ENCODE assay signal across 11 cellular contexts in genomic region chr3:56878046-56878445, GRCh38.
DNase-seq lines count a peak whose midpoint lies in the region; ATAC-seq and TF ChIP-seq lines count a peak whose summit lies in the region.
"Had no signal": no experiment of that assay in that cellular context is flagged by ENCODE, and none has a peak within 500 bp of the region (broad histone marks: within the 10 kb centered on the region; RNA-seq: fewer than 3 reads in every experiment).

No MANE protein-coding gene starts in this region.

- no peak overlapping the region for H4K5ac ChIP-seq in IMR-90 (ENCODE audit: low read depth, low read length)

- H2AFZ ChIP-seq in IMR-90 (replicated peaks; ENCODE audit: low read length, poor library complexity), result peak overlapping the region; percentile 34

- dilution Hi-C loops in IMR-90 (cut with HindIII; ENCODE audit: low sequenced_read_pairs, unreplicated experiment), result no loop called here

- no peak overlapping the region for H4K8ac ChIP-seq in IMR-90 (ENCODE audit: low read depth in 2 of 2, low read length in 2 of 2)

- ATAC-seq in IMR-90 (ENCODE audit: low read depth) (no peak), HG03159 (IDR thresholded peaks at IDR 0.05; ENCODE audit: unreplicated experiment) (no peak)

- no peak overlapping the region for H3K18ac ChIP-seq in IMR-90 (ENCODE audit: low read depth, low read length)

- no peak overlapping the region for H3K9ac ChIP-seq in IMR-90 (ENCODE audit: low read depth, low read length)

- H3K4me3 ChIP-seq in IMR-90 (ENCODE audit: insufficient read depth, low read depth, low read length) (no peak overlapping the region), foreskin fibroblast (ENCODE audit: low read depth in 1 of 2, low read length in 2 of 2) (no peak overlapping the region), Peyer's patch (no peak overlapping the region)

- no peaks in the 10 kb centered on the region for H3K36me3 ChIP-seq in IMR-90 (ENCODE audit: control insufficient read depth, insufficient read depth, low read length)
- H3K36me3 ChIP-seq in Peyer's patch, result no peaks in the 10 kb centered on the region
- H3K36me3 ChIP-seq: WERI-Rb-1 had no signal

- no peak overlapping the region for H3K23ac ChIP-seq in IMR-90 (ENCODE audit: low read depth, low read length)

- no peak overlapping the region for H2AK9ac ChIP-seq in IMR-90 (replicated peaks; ENCODE audit: low read depth, low read length, poor library complexity)

- in situ Hi-C loops in IMR-90 (cut with MboI; ENCODE audit: low sequenced_read_pairs), result no loop called here

- TF ChIP-seq CTCF in IMR-90 (conservative IDR thresholded peaks at IDR 0.05; ENCODE audit: low read depth, low read length) (no peak), foreskin fibroblast (IDR thresholded peaks at IDR 0.05; ENCODE audit: low read depth, low read length) (no peak), Peyer's patch (IDR thresholded peaks at IDR 0.05) (no peak)

- TF ChIP-seq POLR2A in IMR-90 (IDR thresholded peaks at IDR 0.05; ENCODE audit: low read depth, low read length) (no peak), Peyer's patch (IDR thresholded peaks at IDR 0.05) (no peak)

- no peak overlapping the region for H2BK5ac ChIP-seq in IMR-90 (ENCODE audit: low read depth, low read length, poor library complexity, severe bottlenecking)

- H3K4ac ChIP-seq in IMR-90 (ENCODE audit: low read depth, low read length), result no peak overlapping the region

- H2BK20ac ChIP-seq in IMR-90 (ENCODE audit: low read depth, low read length), result no peak overlapping the region

- CTCF ChIA-PET in IMR-90 (lab: Yijun Ruan, JAX), result interaction anchor here (1.7 kb wide), 1 partner anchor 12 kb away, joined by 4 read pairs; no protein-coding TSS in a partner anchor

- H3K27me3 ChIP-seq in IMR-90 (ENCODE audit: control insufficient read depth, insufficient read depth, low read length) (0 out of 2 replicates have a peak, but pooled peaks cover 2% of the 10 kb centered on the region), Peyer's patch (no peaks in the 10 kb centered on the region)

- WGBS in IMR-90 (ENCODE audit: extremely low coverage in 2 of 2, insufficient read length in 1 of 2), 2 experiments, result no CpG with 5 or more reads among the region's 7 CpGs

- no peak overlapping the region for H3K56ac ChIP-seq in IMR-90 (ENCODE audit: extremely low read depth, insufficient read depth, low read length)

- H4K91ac ChIP-seq in IMR-90 (ENCODE audit: insufficient read depth, low read depth, low read length), result no peak overlapping the region

- H3K9me3 ChIP-seq in IMR-90 (ENCODE audit: control insufficient read depth, insufficient read depth, low read length), result no peaks in the 10 kb centered on the region
- H3K9me3 ChIP-seq in Peyer's patch, result no peaks in the 10 kb centered on the region

- peak; percentile 24 for DNase-seq in IMR-90
- DNase-seq in activated T-cell treated with anti-CD3 and anti-CD28 coated beads, Interleukin-2, amount 50 U/mL, for 24 hours, result peak; percentile 65
- DNase-seq in foreskin fibroblast, result peak; percentile 3 to 18
- DNase-seq in stimulated activated CD4-positive, alpha-beta T cell treated with anti-CD3 and anti-CD28 coated beads, TNF-alpha, amount 100 ng/mL, for 4 hours (ENCODE audit: low read depth in 3 of 3), result peak in 2 of 3 experiments; percentile 33 to 38
- DNase-seq in Peyer's patch, result no peak
- DNase-seq in NCI-H2196 (lab: John Stamatoyannopoulos, UW; ENCODE audit: unreplicated experiment), result no peak
- DNase-seq in NOMO-1 (lab: John Stamatoyannopoulos, UW; ENCODE audit: unreplicated experiment in 2 of 2), result no peak
- DNase-seq: NCI-H187, WERI-Rb-1 had no signal

- H3K36me3 Mint-ChIP-seq in activated T-cell treated with anti-CD3 and anti-CD28 coated beads, Interleukin-2, amount 50 U/mL, for 24 hours (ENCODE audit: low read depth), result peaks cover 22% of the 10 kb centered on the region
- H3K36me3 Mint-ChIP-seq: type B pancreatic cell had no signal

- H3K79me1 ChIP-seq in IMR-90 (ENCODE audit: low read depth in 1 of 2, low read length in 2 of 2), result no peaks in the 10 kb centered on the region

- H2AK5ac ChIP-seq in IMR-90 (ENCODE audit: low read depth, low read length), result no peak overlapping the region

- no peaks in the 10 kb centered on the region for H3K9me1 ChIP-seq in IMR-90 (ENCODE audit: insufficient read depth, low read length)

- POLR2A ChIA-PET in IMR-90 (lab: Charles Lee; ENCODE audit: unreplicated experiment), result no interaction called here

- peak overlapping the region; percentile 96 for H3K27ac Mint-ChIP-seq in activated T-cell treated with anti-CD3 and anti-CD28 coated beads, Interleukin-2, amount 50 U/mL, for 24 hours
- H3K27ac Mint-ChIP-seq: type B pancreatic cell had no signal

- TF ChIP-seq RAD21 in IMR-90 (IDR thresholded peaks at IDR 0.05; ENCODE audit: low read length), result no peak

- no peak overlapping the region for H3K4me2 ChIP-seq in IMR-90 (ENCODE audit: low read depth, low read length)

- peaks cover 88% of the 10 kb centered on the region for H3K4me1 Mint-ChIP-seq in activated T-cell treated with anti-CD3 and anti-CD28 coated beads, Interleukin-2, amount 50 U/mL, for 24 hours (ENCODE audit: low read depth)

- 0 out of 2 replicates have a peak, but pooled peaks cover 2% of the 10 kb centered on the region for H3K4me1 ChIP-seq in IMR-90 (ENCODE audit: control insufficient read depth, insufficient read depth, low read length)
- H3K4me1 ChIP-seq in Peyer's patch, result no peaks in the 10 kb centered on the region

- BruUV-seq in IMR-90 (replicated peaks; lab: Mats Ljungman, UMichigan), result no TSS peak

- H3K14ac ChIP-seq in IMR-90 (replicated peaks; ENCODE audit: low read depth, low read length), result no peak overlapping the region

- no peak overlapping the region for H2BK15ac ChIP-seq in IMR-90 (ENCODE audit: low read depth, low read length)

- H3K9me3 Mint-ChIP-seq in activated T-cell treated with anti-CD3 and anti-CD28 coated beads, Interleukin-2, amount 50 U/mL, for 24 hours, result peaks cover 7% of the 10 kb centered on the region
- H3K9me3 Mint-ChIP-seq: type B pancreatic cell had no signal

- H3K4me3 Mint-ChIP-seq in activated T-cell treated with anti-CD3 and anti-CD28 coated beads, Interleukin-2, amount 50 U/mL, for 24 hours, result peak overlapping the region; percentile 70
- H3K4me3 Mint-ChIP-seq: type B pancreatic cell had no signal

- no peaks in the 10 kb centered on the region for H4K20me1 ChIP-seq in IMR-90 (ENCODE audit: insufficient read depth, low read length)

- no peak overlapping the region for H2BK120ac ChIP-seq in IMR-90 (ENCODE audit: low read depth, low read length)

- H3K27ac ChIP-seq in IMR-90 (ENCODE audit: insufficient read depth, low read length), result no peak overlapping the region
- H3K27ac ChIP-seq in Peyer's patch, result no peak overlapping the region
- H3K27ac ChIP-seq: WERI-Rb-1 had no signal

- H3K27me3 Mint-ChIP-seq in activated T-cell treated with anti-CD3 and anti-CD28 coated beads, Interleukin-2, amount 50 U/mL, for 24 hours, result no peaks in the 10 kb centered on the region
- H3K27me3 Mint-ChIP-seq: type B pancreatic cell had no signal

- intact Hi-C loops in IMR-90 (cut with micrococcal nuclease), result no loop called here

TF ChIP-seq in IMR-90, 13 proteins besides CTCF, POLR2A, EP300 and RAD21:
- TF ChIP-seq CHD1 (IDR thresholded peaks at IDR 0.05; ENCODE audit: low read depth, low read length), result no peak
- no peak for TF ChIP-seq FOS (IDR thresholded peaks at IDR 0.05; ENCODE audit: low read depth, low read length)
- TF ChIP-seq ELK1 (IDR thresholded peaks at IDR 0.05; ENCODE audit: borderline replicate concordance, low read depth, low read length), result no peak
- TF ChIP-seq MAFK (IDR thresholded peaks at IDR 0.05; ENCODE audit: low read depth, low read length), result no peak
- TF ChIP-seq SMC3 (IDR thresholded peaks at IDR 0.05; ENCODE audit: low read depth, low read length), result no peak
- no peak for TF ChIP-seq NFE2L2 (IDR thresholded peaks at IDR 0.05; ENCODE audit: low read depth, low read length)
- no peak for TF ChIP-seq CEBPB (IDR thresholded peaks at IDR 0.05; ENCODE audit: low read depth, low read length)
- no peak for TF ChIP-seq RFX5 (IDR thresholded peaks at IDR 0.05; ENCODE audit: low read depth, low read length)
- no peak for TF ChIP-seq MAZ (IDR thresholded peaks at IDR 0.05; ENCODE audit: borderline replicate concordance, low read depth, low read length)
- no peak for TF ChIP-seq RCOR1 (IDR thresholded peaks at IDR 0.05; ENCODE audit: insufficient replicate concordance, low read length)
- TF ChIP-seq USF2 (IDR thresholded peaks at IDR 0.05; ENCODE audit: low read depth, low read length), result no peak
- no peak for TF ChIP-seq MXI1 (IDR thresholded peaks at IDR 0.05; ENCODE audit: borderline replicate concordance, low read depth, low read length)
- TF ChIP-seq BHLHE40 (IDR thresholded peaks at IDR 0.05; ENCODE audit: low read depth, low read length), result no peak

Comparison
In these comparisons a context has a peak if more than half of its experiments do, and no peak if none do; other contexts are left out.
1. DNase-seq: peak in IMR-90 (single experiment), activated T-cell treated with anti-CD3 and anti-CD28 coated beads, Interleukin-2, amount 50 U/mL, for 24 hours (single experiment), foreskin fibroblast (2 of 2) and stimulated activated CD4-positive, alpha-beta T cell treated with anti-CD3 and anti-CD28 coated beads, TNF-alpha, amount 100 ng/mL, for 4 hours (2 of 3); none in Peyer's patch (0 of 3), NCI-H2196 (single experiment) and NOMO-1 (0 of 2).